ENCODE assay signal across 1 cellular context in the genomic region with DNA sequence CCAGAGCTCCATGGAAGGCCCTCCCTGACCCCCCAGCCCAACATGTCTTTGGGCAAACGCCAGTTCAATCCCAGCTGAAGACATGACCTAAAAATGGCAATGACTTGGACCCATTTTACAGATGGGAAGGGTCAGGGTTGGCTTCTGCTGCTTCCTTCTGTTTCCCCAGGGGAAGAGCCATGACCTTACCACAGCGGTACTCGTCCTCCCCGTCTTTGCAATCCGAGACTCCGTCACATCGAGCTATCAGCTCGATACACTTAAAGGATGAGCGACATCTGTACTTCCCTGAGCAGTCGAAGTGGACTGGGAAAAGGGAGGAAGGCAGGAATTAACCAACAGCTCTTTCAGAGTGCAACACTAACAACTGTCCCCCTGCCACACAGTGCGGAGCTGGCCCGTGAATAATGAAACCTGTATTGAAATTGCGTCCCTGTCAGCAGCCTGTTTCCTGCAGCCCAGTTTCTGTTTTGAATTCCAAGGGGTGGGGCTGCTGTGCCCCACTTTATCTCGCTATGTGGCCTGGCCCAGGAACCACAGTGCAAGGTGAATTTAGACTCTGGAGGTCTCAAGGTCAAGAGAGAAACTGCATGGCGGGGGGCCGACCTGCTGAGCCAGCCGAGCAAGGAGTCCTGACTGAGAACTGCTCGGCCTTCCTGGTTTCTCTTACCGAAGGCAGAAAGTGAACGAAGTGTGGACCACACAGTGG.
A peak's percentile ranks its signal among the peaks of the same experiment; 100 is the strongest.
TF ChIP-seq lines count a peak whose summit lies in the region.

No MANE protein-coding gene starts in this region.

TF ChIP-seq in H1, 55 proteins besides CTCF, POLR2A, EP300 and RAD21:
- peak; percentile 90 for TF ChIP-seq TEAD4 (IDR thresholded peaks at IDR 0.05; ENCODE audit: low read depth, low read length)
- peak; percentile 41; the same call in 1 of the 2 replicates for TF ChIP-seq TAF1 (IDR thresholded peaks at IDR 0.05; ENCODE audit: low read depth, low read length)
- peak; percentile 51; the same call in 1 of the 2 replicates for TF ChIP-seq KDM1A (IDR thresholded peaks at IDR 0.05; ENCODE audit: borderline replicate concordance, low read length)
- no peak for TF ChIP-seq EGR1 (IDR thresholded peaks at IDR 0.05; ENCODE audit: borderline replicate concordance, low read depth, low read length)
- no peak for TF ChIP-seq HDAC2 (IDR thresholded peaks at IDR 0.05; ENCODE audit: borderline replicate concordance in 1 of 2, low read depth in 2 of 2, low read length in 2 of 2)
